Comparison of ENCODE assay signal across 8 cellular contexts in the genomic region with DNA sequence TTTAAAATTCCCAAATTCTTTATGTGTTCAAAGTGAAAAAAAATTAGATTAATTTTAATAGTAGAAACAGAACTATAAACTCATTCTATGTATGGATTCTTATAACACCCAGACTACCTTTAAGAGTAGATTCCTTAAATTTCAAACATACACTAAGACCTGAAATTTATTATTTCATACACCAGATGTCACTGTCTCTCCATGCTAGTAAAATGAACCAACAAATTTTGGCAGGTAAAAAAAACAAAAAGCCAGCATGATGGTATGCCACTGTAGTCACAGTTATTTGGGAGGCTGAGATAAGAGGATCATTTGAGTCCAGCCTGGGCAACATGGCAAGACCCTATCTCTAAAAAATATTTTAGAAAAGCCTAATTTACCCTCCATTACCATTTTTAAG.
A peak's percentile ranks its signal among the peaks of the same experiment; 100 is the strongest.
DNase-seq lines count a peak whose midpoint lies in the region; ATAC-seq, FAIRE-seq and TF ChIP-seq lines count a peak whose summit lies in the region.

No MANE protein-coding gene starts in this region.

- H3K27me3 ChIP-seq in neural progenitor cell: no peaks in the 10 kb centered on the region

- H3K36me3 ChIP-seq in neural progenitor cell: no peaks in the 10 kb centered on the region

- peak; percentile 44 for TF ChIP-seq CTCF in neural progenitor cell (IDR thresholded peaks at IDR 0.05)

- H4K20me1 ChIP-seq in neural progenitor cell (ENCODE audit: low read depth): no peaks in the 10 kb centered on the region

- no peaks in the 10 kb centered on the region for H3K4me1 Mint-ChIP-seq in neural progenitor cell
- no peaks in the 10 kb centered on the region for H3K4me1 Mint-ChIP-seq in activated T-helper 17 cell treated with anti-CD3 and anti-CD28 coated beads, Interleukin-2, amount 50 U/mL, for 72 hours
- H3K4me1 Mint-ChIP-seq in activated CD4-positive, alpha-beta T cell treated with anti-CD3 and anti-CD28 coated beads, Interleukin-2, amount 10 ng/mL, durations not matched to agents 24 days and 14 days: no peaks in the 10 kb centered on the region

- no peaks in the 10 kb centered on the region for H3K79me2 ChIP-seq in neural progenitor cell (ENCODE audit: low read depth)

- no peaks in the 10 kb centered on the region for H3K9me3 ChIP-seq in neural progenitor cell (ENCODE audit: low read depth)

- peaks cover 6% of the 10 kb centered on the region for H3K9me3 Mint-ChIP-seq in neural progenitor cell
- H3K9me3 Mint-ChIP-seq in activated T-helper 17 cell treated with anti-CD3 and anti-CD28 coated beads, Interleukin-2, amount 50 U/mL, for 72 hours: no peaks in the 10 kb centered on the region
- no peaks in the 10 kb centered on the region for H3K9me3 Mint-ChIP-seq in activated CD4-positive, alpha-beta T cell treated with anti-CD3 and anti-CD28 coated beads, Interleukin-2, amount 10 ng/mL, durations not matched to agents 24 days and 14 days

- DNase-seq in G401 (ENCODE audit: low spot score) (peak; percentile 3), NCI-H226 (peak; percentile 13), neural progenitor cell (ENCODE audit: low spot score) (no peak), NCI-H345 treated with DMSO at 0.1 percent for 48 hours (lab: John Stamatoyannopoulos, UW; ENCODE audit: unreplicated experiment) (no peak)
- DNase-seq in activated CD4-positive, alpha-beta T cell treated with anti-CD3 and anti-CD28 coated beads, Interleukin-2, amount 10 ng/mL, durations not matched to agents 24 days and 14 days: no peak

- peaks cover 1% of the 10 kb centered on the region for H3K4me1 ChIP-seq in neural progenitor cell

- no peak overlapping the region for H3K27ac Mint-ChIP-seq in neural progenitor cell
- no peak overlapping the region for H3K27ac Mint-ChIP-seq in activated T-helper 17 cell treated with anti-CD3 and anti-CD28 coated beads, Interleukin-2, amount 50 U/mL, for 72 hours
- no peak overlapping the region for H3K27ac Mint-ChIP-seq in activated CD4-positive, alpha-beta T cell treated with anti-CD3 and anti-CD28 coated beads, Interleukin-2, amount 10 ng/mL, durations not matched to agents 24 days and 14 days

- no peak overlapping the region for H3K4me2 ChIP-seq in neural progenitor cell

- H3F3A ChIP-seq in neural progenitor cell (ENCODE audit: low read depth): no peaks in the 10 kb centered on the region

- no peaks in the 10 kb centered on the region for H3K36me3 Mint-ChIP-seq in neural progenitor cell
- H3K36me3 Mint-ChIP-seq in activated T-helper 17 cell treated with anti-CD3 and anti-CD28 coated beads, Interleukin-2, amount 50 U/mL, for 72 hours (ENCODE audit: low read depth): no peaks in the 10 kb centered on the region
- H3K36me3 Mint-ChIP-seq in activated CD4-positive, alpha-beta T cell treated with anti-CD3 and anti-CD28 coated beads, Interleukin-2, amount 10 ng/mL, durations not matched to agents 24 days and 14 days (ENCODE audit: low read depth): no peaks in the 10 kb centered on the region

- no peak overlapping the region for H3K4me3 ChIP-seq in neural progenitor cell

- H2AFZ ChIP-seq in neural progenitor cell (replicated peaks): no peak overlapping the region

- no peaks in the 10 kb centered on the region for H3K27me3 Mint-ChIP-seq in neural progenitor cell (ENCODE audit: insufficient read depth, low read depth)
- no peaks in the 10 kb centered on the region for H3K27me3 Mint-ChIP-seq in activated T-helper 17 cell treated with anti-CD3 and anti-CD28 coated beads, Interleukin-2, amount 50 U/mL, for 72 hours
- no peaks in the 10 kb centered on the region for H3K27me3 Mint-ChIP-seq in activated CD4-positive, alpha-beta T cell treated with anti-CD3 and anti-CD28 coated beads, Interleukin-2, amount 10 ng/mL, durations not matched to agents 24 days and 14 days

- H3K4me3 Mint-ChIP-seq in neural progenitor cell: no peak overlapping the region
- no peak overlapping the region for H3K4me3 Mint-ChIP-seq in activated T-helper 17 cell treated with anti-CD3 and anti-CD28 coated beads, Interleukin-2, amount 50 U/mL, for 72 hours
- H3K4me3 Mint-ChIP-seq in activated CD4-positive, alpha-beta T cell treated with anti-CD3 and anti-CD28 coated beads, Interleukin-2, amount 10 ng/mL, durations not matched to agents 24 days and 14 days: no peak overlapping the region

- H3K27ac ChIP-seq in neural progenitor cell: no peak overlapping the region

- peak; percentile 14 for FAIRE-seq in colon (lab: Jason Lieb, UNC)

- in situ Hi-C loops in G401 (cut with HindIII; ENCODE audit: low sequenced_read_pairs): no loop called here

- ATAC-seq in activated T-helper 17 cell treated with anti-CD3 and anti-CD28 coated beads, Interleukin-2, amount 50 U/mL, for 72 hours (replicated peaks): no peak
- no peak for ATAC-seq in HG03432 (IDR thresholded peaks at IDR 0.05; ENCODE audit: unreplicated experiment)

- intact Hi-C loops in activated CD4-positive, alpha-beta T cell treated with anti-CD3 and anti-CD28 coated beads, Interleukin-2, amount 10 ng/mL, durations not matched to agents 24 days and 14 days (cut with micrococcal nuclease): no loop called here

- no peak overlapping the region for H3K9ac ChIP-seq in neural progenitor cell

Comparison
In these comparisons a context has a peak if more than half of its experiments do, and no peak if none do; other contexts are left out.
1. DNase-seq: peak in G401 (single experiment) and NCI-H226 (single experiment); none in neural progenitor cell (single experiment), activated CD4-positive, alpha-beta T cell treated with anti-CD3 and anti-CD28 coated beads, Interleukin-2, amount 10 ng/mL, durations not matched to agents 24 days and 14 days (single experiment) and NCI-H345 treated with DMSO at 0.1 percent for 48 hours (single experiment).